In the genomic region with DNA sequence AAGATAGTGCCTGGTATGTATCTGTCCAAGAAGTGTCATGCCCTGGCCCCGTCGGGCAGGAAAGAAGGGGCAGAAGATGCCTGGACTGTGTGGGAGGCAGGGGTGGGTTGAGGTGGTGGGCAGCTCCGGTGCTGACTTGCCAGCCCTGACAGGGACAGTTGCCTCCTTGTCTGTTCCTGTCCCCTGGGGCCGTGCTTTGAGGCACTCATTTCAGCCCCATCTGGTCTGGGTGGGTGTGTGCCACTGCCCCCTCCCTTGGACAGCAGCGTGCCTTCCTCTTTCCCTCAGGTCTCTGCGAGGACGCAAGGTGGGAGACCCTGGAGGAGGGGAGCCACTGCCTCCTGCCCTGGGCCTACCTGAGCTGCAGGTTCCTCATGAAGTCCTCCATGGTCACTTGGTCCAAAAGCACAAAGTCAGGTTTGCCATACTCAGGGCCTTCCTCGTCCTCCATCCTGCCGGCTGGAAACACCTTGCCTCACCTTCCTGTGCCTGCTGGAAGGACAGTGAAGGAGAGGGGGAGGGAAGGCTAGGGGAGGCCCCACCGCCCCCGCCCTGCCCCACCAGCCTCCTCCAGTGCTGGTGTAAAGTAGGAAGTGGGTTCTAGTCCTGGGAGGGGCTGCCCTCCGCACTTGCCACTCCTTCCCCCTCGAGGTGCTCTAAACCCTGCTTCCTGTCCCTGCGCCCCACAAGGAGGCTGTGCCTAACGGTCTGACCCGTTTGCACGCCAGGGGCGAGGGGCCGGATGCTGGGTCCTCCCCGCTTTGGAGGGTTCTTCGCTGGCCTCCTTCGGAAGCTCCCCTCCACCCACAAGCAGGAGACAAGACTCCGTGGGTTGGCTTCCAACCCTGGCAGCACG, we compare ENCODE assay signal across 9 cellular contexts. TPM values are rescaled to one million over a fixed set of nuclear protein-coding genes. Genes with fewer than 3 reads are reported as not detected.
DNase-seq lines count a peak whose midpoint lies in the region; ATAC-seq and TF ChIP-seq lines count a peak whose summit lies in the region.
"Had no signal": no experiment of that assay in that cellular context is flagged by ENCODE, and none has a peak within 500 bp of the region (broad histone marks: within the 10 kb centered on the region; RNA-seq: fewer than 3 reads in every experiment).

A gene (minus strand): TSS at position 505 of the 856 bp plus-strand sequence. CDS start 54 bp downstream, at position 451.

- H3K36me3 Mint-ChIP-seq in activated CD4-positive, alpha-beta memory T cell treated with anti-CD3 and anti-CD28 coated beads for 36 hours, result peaks cover 78% of the 10 kb centered on the region

- intact Hi-C loops in IMR-90 (cut with micrococcal nuclease), result no loop called here
- intact Hi-C loops in activated CD4-positive, alpha-beta memory T cell treated with anti-CD3 and anti-CD28 coated beads for 36 hours (cut with micrococcal nuclease), result loop anchor here (1.0 to 5.0 kb wide), 5 partner anchors 21 to 361 kb away; a partner anchor contains a TSS

- H4K91ac ChIP-seq in IMR-90 (ENCODE audit: insufficient read depth, low read depth, low read length), result peak within 1 kb of the TSS; percentile 38; the same call in 1 of the 2 replicates

- WGBS in IMR-90 (ENCODE audit: extremely low coverage in 2 of 2, insufficient read length in 1 of 2), 2 experiments, result 99% methylated on average over 11 of the region's 24 CpGs; no CpG with 5 or more reads in 1 of the 2 experiments

- POLR2A ChIA-PET in IMR-90 (lab: Charles Lee; ENCODE audit: unreplicated experiment), result no interaction called here
- POLR2A ChIA-PET in activated CD4-positive, alpha-beta memory T cell treated with anti-CD3 and anti-CD28 coated beads for 36 hours (lab: Charles Lee), result interaction anchor here (1.0 to 11.0 kb wide), 17 partner anchors 7 to 180 kb away, joined by 3 to 208 read pairs (median 7); a partner anchor contains a TSS

- H3K9me3 Mint-ChIP-seq in activated CD4-positive, alpha-beta memory T cell treated with anti-CD3 and anti-CD28 coated beads for 36 hours, result no peaks in the 10 kb centered on the region

- TF ChIP-seq CTCF in IMR-90 (conservative IDR thresholded peaks at IDR 0.05; ENCODE audit: low read depth, low read length), result no peak

- H3K9me3 ChIP-seq in IMR-90 (ENCODE audit: control insufficient read depth, insufficient read depth, low read length), result no peaks in the 10 kb centered on the region

- peaks cover 15% of the 10 kb centered on the region for H3K9me1 ChIP-seq in IMR-90 (ENCODE audit: insufficient read depth, low read length)

- no peak within 1 kb of the TSS for H3K23ac ChIP-seq in IMR-90 (ENCODE audit: low read depth, low read length)

- BruUV-seq in IMR-90 (replicated peaks; lab: Mats Ljungman, UMichigan), result no TSS peak

- no peak within 1 kb of the TSS for H3K4me2 ChIP-seq in IMR-90 (ENCODE audit: low read depth, low read length)

- peak within 1 kb of the TSS; percentile 61; the same call in 1 of the 2 replicates for H3K14ac ChIP-seq in IMR-90 (replicated peaks; ENCODE audit: low read depth, low read length)

- H2BK20ac ChIP-seq in IMR-90 (ENCODE audit: low read depth, low read length), result 0 out of 2 replicates have a peak within 1 kb of the TSS, but pooled peaks have one; percentile 3

- no peak within 1 kb of the TSS for H3K9ac ChIP-seq in IMR-90 (ENCODE audit: low read depth, low read length)

- H3K27ac Mint-ChIP-seq in activated CD4-positive, alpha-beta memory T cell treated with anti-CD3 and anti-CD28 coated beads for 36 hours, result peak within 1 kb of the TSS; percentile 100

- H3K4me1 Mint-ChIP-seq in activated CD4-positive, alpha-beta memory T cell treated with anti-CD3 and anti-CD28 coated beads for 36 hours (ENCODE audit: low read depth), result peaks cover 72% of the 10 kb centered on the region

- CTCF ChIA-PET in IMR-90 (lab: Yijun Ruan, JAX), result no interaction called here
- CTCF ChIA-PET in activated CD4-positive, alpha-beta memory T cell treated with anti-CD3 and anti-CD28 coated beads for 36 hours (lab: Charles Lee), result interaction anchor here (0.6 to 5.8 kb wide), 7 partner anchors 13 to 157 kb away, joined by 3 to 46 read pairs (median 4); a partner anchor contains a TSS

- no peak within 1 kb of the TSS for H2BK15ac ChIP-seq in IMR-90 (ENCODE audit: low read depth, low read length)

- peak within 1 kb of the TSS; percentile 34 for H2AK9ac ChIP-seq in IMR-90 (replicated peaks; ENCODE audit: low read depth, low read length, poor library complexity)

- H3K4me1 ChIP-seq in IMR-90 (ENCODE audit: control insufficient read depth, insufficient read depth, low read length), result peaks cover 10% of the 10 kb centered on the region

- H4K20me1 ChIP-seq in IMR-90 (ENCODE audit: insufficient read depth, low read length), result peaks cover 7% of the 10 kb centered on the region; the same call in 1 of the 2 replicates

- no peak within 1 kb of the TSS for H3K56ac ChIP-seq in IMR-90 (ENCODE audit: extremely low read depth, insufficient read depth, low read length)

- no peak within 1 kb of the TSS for H3K27ac ChIP-seq in IMR-90 (ENCODE audit: insufficient read depth, low read length)
- H3K27ac ChIP-seq: C4-2B had no signal

- no peak within 1 kb of the TSS for H3K4me3 ChIP-seq in IMR-90 (ENCODE audit: insufficient read depth, low read depth, low read length)

- no peak within 1 kb of the TSS for H3K4ac ChIP-seq in IMR-90 (ENCODE audit: low read depth, low read length)

- peaks cover 14% of the 10 kb centered on the region for H3K36me3 ChIP-seq in IMR-90 (ENCODE audit: control insufficient read depth, insufficient read depth, low read length)

- no peak within 1 kb of the TSS; the same call in 1 of the 2 replicates for H4K5ac ChIP-seq in IMR-90 (ENCODE audit: low read depth, low read length)

- no peak within 1 kb of the TSS for H2BK120ac ChIP-seq in IMR-90 (ENCODE audit: low read depth, low read length)

- H2AK5ac ChIP-seq in IMR-90 (ENCODE audit: low read depth, low read length), result no peak within 1 kb of the TSS

- no peaks in the 10 kb centered on the region for H3K27me3 Mint-ChIP-seq in activated CD4-positive, alpha-beta memory T cell treated with anti-CD3 and anti-CD28 coated beads for 36 hours

- DNase-seq in AML-193 (lab: John Stamatoyannopoulos, UW), result peak; percentile 94 to 96
- DNase-seq in IMR-90, result no peak
- DNase-seq in activated CD4-positive, alpha-beta memory T cell treated with anti-CD3 and anti-CD28 coated beads for 36 hours, result peak; percentile 96
- DNase-seq in germinal center (ENCODE audit: low spot score), result peak; percentile 78
- peak; percentile 67 for DNase-seq in stimulated activated CD4-positive, alpha-beta T cell treated with anti-CD3 and anti-CD28 coated beads, Interleukin-2, amount 100 ng/mL, for 4 hours (ENCODE audit: low read depth)
- no peak for DNase-seq in NCI-H82 treated with DMSO at 0.1 percent for 48 hours (lab: John Stamatoyannopoulos, UW; ENCODE audit: unreplicated experiment)
- DNase-seq in retina, result no peak

- H4K8ac ChIP-seq in IMR-90 (ENCODE audit: low read depth in 2 of 2, low read length in 2 of 2), result peak within 1 kb of the TSS in 1 of 2 experiments; percentile 27; a peak in 2 of 4 replicates

- peak within 1 kb of the TSS; percentile 8; the same call in 1 of the 2 replicates for H3K18ac ChIP-seq in IMR-90 (ENCODE audit: low read depth, low read length)

- H2AFZ ChIP-seq in IMR-90 (replicated peaks; ENCODE audit: low read length, poor library complexity), result no peak within 1 kb of the TSS

- ATAC-seq in GM21360 (IDR thresholded peaks at IDR 0.05; ENCODE audit: unreplicated experiment) (peak; percentile 51), IMR-90 (ENCODE audit: low read depth) (no peak)

- H3K27me3 ChIP-seq in IMR-90 (ENCODE audit: control insufficient read depth, insufficient read depth, low read length), result no peaks in the 10 kb centered on the region

- peak within 1 kb of the TSS; percentile 97 for H3K4me3 Mint-ChIP-seq in activated CD4-positive, alpha-beta memory T cell treated with anti-CD3 and anti-CD28 coated beads for 36 hours

- no peak for TF ChIP-seq RAD21 in IMR-90 (IDR thresholded peaks at IDR 0.05; ENCODE audit: low read length)

- H2BK5ac ChIP-seq in IMR-90 (ENCODE audit: low read depth, low read length, poor library complexity, severe bottlenecking), result no peak within 1 kb of the TSS

- no peak for TF ChIP-seq POLR2A in IMR-90 (IDR thresholded peaks at IDR 0.05; ENCODE audit: low read depth, low read length)

- peaks cover 0 to 12% of the 10 kb centered on the region in 2 experiments; a peak in 3 of 4 replicates for H3K79me1 ChIP-seq in IMR-90 (ENCODE audit: low read depth in 1 of 2, low read length in 2 of 2)

- dilution Hi-C loops in IMR-90 (cut with HindIII; ENCODE audit: low sequenced_read_pairs, unreplicated experiment), result no loop called here

- in situ Hi-C loops in IMR-90 (cut with MboI; ENCODE audit: low sequenced_read_pairs), result no loop called here

TF ChIP-seq in IMR-90, 13 proteins besides CTCF, POLR2A, EP300 and RAD21:
- TF ChIP-seq CEBPB (IDR thresholded peaks at IDR 0.05; ENCODE audit: low read depth, low read length) (no peak), MXI1 (IDR thresholded peaks at IDR 0.05; ENCODE audit: borderline replicate concordance, low read depth, low read length) (no peak), MAFK (IDR thresholded peaks at IDR 0.05; ENCODE audit: low read depth, low read length) (no peak), NFE2L2 (IDR thresholded peaks at IDR 0.05; ENCODE audit: low read depth, low read length) (no peak), BHLHE40 (IDR thresholded peaks at IDR 0.05; ENCODE audit: low read depth, low read length) (no peak)

RNA-seq across cellular contexts. Expression of the gene that starts here (rescaled TPM):
- under 0.01 TPM in 2 replicates for total RNA-seq in IMR-90 (2012; rRNA removed)
- 0.02 and 0.04 TPM in 2 replicates for polyA plus RNA-seq in IMR-90 (2012; rRNA removed)
- 0.01 TPM in 1 of 2 replicates, not detected in the other for polyA plus RNA-seq in IMR-90 (2012; cell fraction: cytosol; rRNA removed)
- polyA plus RNA-seq in IMR-90 (2012; cell fraction: nucleus; rRNA removed; ENCODE audit: low replicate concordance), result 0.16 and 0.21 TPM in 2 replicates
- total RNA-seq in activated CD4-positive, alpha-beta memory T cell treated with anti-CD3 and anti-CD28 coated beads for 36 hours, result 100 to 1,000 TPM; 429 to 436 TPM

Comparison
In these comparisons a context has a peak if more than half of its experiments do, and no peak if none do; other contexts are left out.
1. RNA of the gene that starts here (total RNA-seq): 429 to 436 TPM in activated CD4-positive, alpha-beta memory T cell treated with anti-CD3 and anti-CD28 coated beads for 36 hours; under 0.01 TPM in IMR-90; every median in the first group is over 100 times any median in the second.
2. DNase-seq: peak in AML-193 (2 of 2), activated CD4-positive, alpha-beta memory T cell treated with anti-CD3 and anti-CD28 coated beads for 36 hours (single experiment), germinal center (single experiment) and stimulated activated CD4-positive, alpha-beta T cell treated with anti-CD3 and anti-CD28 coated beads, Interleukin-2, amount 100 ng/mL, for 4 hours (single experiment); none in IMR-90 (single experiment), NCI-H82 treated with DMSO at 0.1 percent for 48 hours (single experiment) and retina (single experiment).